In the genomic region with DNA sequence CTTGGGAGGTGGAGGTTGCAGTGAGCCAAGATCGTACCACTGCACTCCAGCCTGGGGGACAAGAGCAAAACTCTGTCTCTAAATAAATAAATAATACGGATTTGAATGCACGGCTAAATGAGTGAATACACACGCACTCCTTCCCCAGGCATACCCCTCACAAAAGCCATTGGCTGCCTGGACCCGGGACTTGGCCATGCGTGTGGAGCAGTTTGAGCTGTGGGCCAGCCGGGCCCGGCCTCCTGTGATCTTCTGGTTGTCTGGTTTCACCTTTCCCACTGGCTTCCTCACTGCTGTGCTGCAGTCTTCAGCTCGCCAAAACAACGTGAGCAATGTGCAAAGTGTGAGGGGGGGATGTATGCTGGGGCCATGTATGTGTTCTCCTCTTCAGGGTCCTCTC, we compare ENCODE assay signal across 20 cellular contexts. TPM values are rescaled to one million over a fixed set of nuclear protein-coding genes. Genes with fewer than 3 reads are reported as not detected.
DNase-seq lines count a peak whose midpoint lies in the region; ATAC-seq and TF ChIP-seq lines count a peak whose summit lies in the region.
"Had no signal": no experiment of that assay in that cellular context is flagged by ENCODE, and none has a peak within 500 bp of the region (broad histone marks: within the 10 kb centered on the region; RNA-seq: fewer than 3 reads in every experiment).

No MANE protein-coding gene starts in this region.

- no peak overlapping the region for H3K4me3 Mint-ChIP-seq in activated CD8-positive, alpha-beta memory T cell treated with anti-CD3 and anti-CD28 coated beads, Interleukin-2, amount 10 ng/mL, durations not matched to agents 7 days and 5 days
- H3K4me3 Mint-ChIP-seq in glutamatergic neuron (ENCODE audit: unreplicated experiment) = peak overlapping the region; percentile 36
- H3K4me3 Mint-ChIP-seq in activated naive CD4-positive, alpha-beta T cell treated with anti-CD3 and anti-CD28 coated beads for 36 hours = no peak overlapping the region

- no peaks in the 10 kb centered on the region for H4K20me1 ChIP-seq in OCI-LY1 (ENCODE audit: insufficient read depth, low read length)

- H3K4me1 Mint-ChIP-seq in activated CD8-positive, alpha-beta memory T cell treated with anti-CD3 and anti-CD28 coated beads, Interleukin-2, amount 10 ng/mL, durations not matched to agents 7 days and 5 days = peaks cover 27% of the 10 kb centered on the region
- H3K4me1 Mint-ChIP-seq in glutamatergic neuron (ENCODE audit: low read depth, unreplicated experiment) = peaks cover 8% of the 10 kb centered on the region
- peaks cover 21% of the 10 kb centered on the region for H3K4me1 Mint-ChIP-seq in activated naive CD4-positive, alpha-beta T cell treated with anti-CD3 and anti-CD28 coated beads for 36 hours (ENCODE audit: low read depth)

- in situ Hi-C loops in KBM-7 (cut with MboI; ENCODE audit: low pct_unique_long_range_greater_than_20kb, low sequenced_read_pairs) = no loop called here

- H3K36me3 ChIP-seq in OCI-LY1 (ENCODE audit: insufficient read depth, low read length) = no peaks in the 10 kb centered on the region
- H3K36me3 ChIP-seq: BE2C had no signal

- no peaks in the 10 kb centered on the region for H3F3A ChIP-seq in OCI-LY1 (ENCODE audit: insufficient read depth, low read length)

- H3K79me2 ChIP-seq in OCI-LY1 (ENCODE audit: insufficient read depth, low read length) = no peaks in the 10 kb centered on the region

- H2AFZ ChIP-seq in OCI-LY1 (ENCODE audit: low read length) = no peak overlapping the region

- no peaks in the 10 kb centered on the region for H3K36me3 Mint-ChIP-seq in activated CD8-positive, alpha-beta memory T cell treated with anti-CD3 and anti-CD28 coated beads, Interleukin-2, amount 10 ng/mL, durations not matched to agents 7 days and 5 days
- no peaks in the 10 kb centered on the region for H3K36me3 Mint-ChIP-seq in glutamatergic neuron (ENCODE audit: unreplicated experiment)
- no peaks in the 10 kb centered on the region for H3K36me3 Mint-ChIP-seq in activated naive CD4-positive, alpha-beta T cell treated with anti-CD3 and anti-CD28 coated beads for 36 hours (ENCODE audit: low read depth)

- H3K9me3 Mint-ChIP-seq in activated CD8-positive, alpha-beta memory T cell treated with anti-CD3 and anti-CD28 coated beads, Interleukin-2, amount 10 ng/mL, durations not matched to agents 7 days and 5 days (ENCODE audit: low read depth) = no peaks in the 10 kb centered on the region
- peaks cover 16% of the 10 kb centered on the region for H3K9me3 Mint-ChIP-seq in glutamatergic neuron (ENCODE audit: unreplicated experiment)
- no peaks in the 10 kb centered on the region for H3K9me3 Mint-ChIP-seq in activated naive CD4-positive, alpha-beta T cell treated with anti-CD3 and anti-CD28 coated beads for 36 hours

- TF ChIP-seq CTCF in OCI-LY1 (IDR thresholded peaks at IDR 0.05; ENCODE audit: low read length) (no peak), glutamatergic neuron (IDR thresholded peaks at IDR 0.05; ENCODE audit: partially characterized antibody, unreplicated experiment) (no peak)

- ATAC-seq in activated CD8-positive, alpha-beta memory T cell treated with anti-CD3 and anti-CD28 coated beads, Interleukin-2, amount 10 ng/mL, durations not matched to agents 7 days and 5 days = no peak
- ATAC-seq in sciatic nerve (no peak), GM18517 (IDR thresholded peaks at IDR 0.05; ENCODE audit: unreplicated experiment) (no peak)
- ATAC-seq: HCT116, Right ventricle myocardium inferior had no signal

- H3K27me3 Mint-ChIP-seq in activated CD8-positive, alpha-beta memory T cell treated with anti-CD3 and anti-CD28 coated beads, Interleukin-2, amount 10 ng/mL, durations not matched to agents 7 days and 5 days = peaks cover 24% of the 10 kb centered on the region
- peaks cover 24% of the 10 kb centered on the region for H3K27me3 Mint-ChIP-seq in glutamatergic neuron (ENCODE audit: unreplicated experiment)
- no peaks in the 10 kb centered on the region for H3K27me3 Mint-ChIP-seq in activated naive CD4-positive, alpha-beta T cell treated with anti-CD3 and anti-CD28 coated beads for 36 hours (ENCODE audit: low read depth)

- no peak for DNase-seq in activated CD8-positive, alpha-beta memory T cell treated with anti-CD3 and anti-CD28 coated beads, Interleukin-2, amount 10 ng/mL, durations not matched to agents 7 days and 5 days
- DNase-seq in activated CD8-positive, alpha-beta memory T cell treated with anti-CD3 and anti-CD28 coated beads, Interleukin-2, amount 50 U/mL, for 4 hours = no peak
- DNase-seq in glutamatergic neuron = no peak
- peak; percentile 52 for DNase-seq in sciatic nerve (ENCODE audit: low spot score)
- no peak for DNase-seq in activated naive CD4-positive, alpha-beta T cell treated with anti-CD3 and anti-CD28 coated beads for 36 hours
- no peak for DNase-seq in KBM-7
- DNase-seq: BE2C; GOT3; NCI-H1436 treated with DMSO at 0.1 percent for 48 hours; NCI-H2029 treated with DMSO at 0.1 percent for 48 hours; NCI-H2171; NCI-H446; NCI-H69; NK-92 treated with Interleukin-12 subunit alpha and Interleukin-12 subunit beta, amount 100 ng/mL, for 24 hours had no signal

- no peaks in the 10 kb centered on the region for H3K9me3 ChIP-seq in OCI-LY1 (ENCODE audit: low read length)
- H3K9me3 ChIP-seq: BE2C had no signal

- no peaks in the 10 kb centered on the region for H3K9me2 ChIP-seq in OCI-LY1 (ENCODE audit: low read depth, low read length)

- intact Hi-C loops in sciatic nerve (cut with DNase I) = no loop called here
- intact Hi-C loops in activated naive CD4-positive, alpha-beta T cell treated with anti-CD3 and anti-CD28 coated beads for 36 hours (cut with micrococcal nuclease) = loop anchor here (10.0 kb wide), 1 partner anchor 452 kb away; the partner anchor contains the start of gene RANGRF

- no peak overlapping the region for H3K27ac ChIP-seq in OCI-LY1 (ENCODE audit: low read depth, low read length, poor library complexity, severe bottlenecking)
- H3K27ac ChIP-seq: KMS-11 had no signal

- peaks cover 18% of the 10 kb centered on the region for H3K4me1 ChIP-seq in OCI-LY1 (ENCODE audit: insufficient read depth, low read length, severe bottlenecking)

- peak overlapping the region; percentile 79; the same call in 1 of the 2 replicates for H3K4me2 ChIP-seq in OCI-LY1 (ENCODE audit: low read length)
- H3K4me2 ChIP-seq: KMS-11 had no signal

- CTCF ChIA-PET in activated CD8-positive, alpha-beta memory T cell treated with anti-CD3 and anti-CD28 coated beads, Interleukin-2, amount 10 ng/mL, durations not matched to agents 7 days and 5 days (lab: Charles Lee) = interaction anchor here (0.6 to 6.5 kb wide), 11 partner anchors 7 to 224 kb away, joined by 3 to 85 read pairs (median 6); partner anchors contain the start of gene NAA38
- CTCF ChIA-PET in activated naive CD4-positive, alpha-beta T cell treated with anti-CD3 and anti-CD28 coated beads for 36 hours (lab: Charles Lee) = interaction anchor here (0.8 to 2.1 kb wide), 3 partner anchors 8 to 25 kb away, joined by 3 to 17 read pairs (median 4); partner anchors contain the start of gene NAA38

- peak overlapping the region; percentile 5 for H3K27ac Mint-ChIP-seq in activated CD8-positive, alpha-beta memory T cell treated with anti-CD3 and anti-CD28 coated beads, Interleukin-2, amount 10 ng/mL, durations not matched to agents 7 days and 5 days
- H3K27ac Mint-ChIP-seq in glutamatergic neuron (ENCODE audit: unreplicated experiment) = no peak overlapping the region
- no peak overlapping the region for H3K27ac Mint-ChIP-seq in activated naive CD4-positive, alpha-beta T cell treated with anti-CD3 and anti-CD28 coated beads for 36 hours

- H3K27me3 ChIP-seq in OCI-LY1 (ENCODE audit: insufficient read depth, low read length) = no peaks in the 10 kb centered on the region
- H3K27me3 ChIP-seq: BE2C had no signal

- no peak overlapping the region for H3K4me3 ChIP-seq in OCI-LY1 (ENCODE audit: low read depth, low read length, poor library complexity, severe bottlenecking)

- no peak overlapping the region; the same call in 1 of the 2 replicates for H3K9ac ChIP-seq in OCI-LY1 (ENCODE audit: low read length)
- H3K9ac ChIP-seq: KMS-11 had no signal

RNA-seq across cellular contexts. Expression of gene KDM6B, which starts 1.6 kb away (rescaled TPM):
- 10 to 100 TPM; 15.5 to 31.9 TPM for total RNA-seq in activated CD8-positive, alpha-beta memory T cell treated with anti-CD3 and anti-CD28 coated beads, Interleukin-2, amount 10 ng/mL, durations not matched to agents 7 days and 5 days
- total RNA-seq in glutamatergic neuron (ENCODE audit: unreplicated experiment) = 191 TPM
- total RNA-seq in sciatic nerve = 41.0 TPM
- 10 to 100 TPM; 22.7 to 24.1 TPM for total RNA-seq in activated naive CD4-positive, alpha-beta T cell treated with anti-CD3 and anti-CD28 coated beads for 36 hours

RNA-seq across cellular contexts. Expression of gene TMEM88, which starts 22.4 kb away (rescaled TPM):
- 1 to 10 TPM in 1 of 2 experiments, under 1 TPM in 1; 0.84 to 1.2 TPM for total RNA-seq in activated CD8-positive, alpha-beta memory T cell treated with anti-CD3 and anti-CD28 coated beads, Interleukin-2, amount 10 ng/mL, durations not matched to agents 7 days and 5 days
- total RNA-seq in glutamatergic neuron (ENCODE audit: unreplicated experiment) = 23.7 TPM
- total RNA-seq in sciatic nerve = 18.5 TPM
- 1 to 10 TPM; 1.2 to 1.5 TPM for total RNA-seq in activated naive CD4-positive, alpha-beta T cell treated with anti-CD3 and anti-CD28 coated beads for 36 hours
- total RNA-seq: A172 had no signal

RNA-seq across cellular contexts. Expression of gene NAA38, which starts 24.9 kb away (rescaled TPM):
- total RNA-seq in activated CD8-positive, alpha-beta memory T cell treated with anti-CD3 and anti-CD28 coated beads, Interleukin-2, amount 10 ng/mL, durations not matched to agents 7 days and 5 days = 10 to 100 TPM; 86.0 to 95.8 TPM
- total RNA-seq in glutamatergic neuron (ENCODE audit: unreplicated experiment) (49.7 TPM), sciatic nerve (53.5 TPM)
- 10 to 100 TPM; 75.0 to 75.3 TPM for total RNA-seq in activated naive CD4-positive, alpha-beta T cell treated with anti-CD3 and anti-CD28 coated beads for 36 hours

RNA-seq across cellular contexts. Expression of gene CYB5D1, which starts 25.4 kb away (rescaled TPM):
- total RNA-seq in activated CD8-positive, alpha-beta memory T cell treated with anti-CD3 and anti-CD28 coated beads, Interleukin-2, amount 10 ng/mL, durations not matched to agents 7 days and 5 days = 1 to 10 TPM; 6.4 to 8.2 TPM
- total RNA-seq in glutamatergic neuron (ENCODE audit: unreplicated experiment) (9.2 TPM), sciatic nerve (13.3 TPM)
- total RNA-seq in activated naive CD4-positive, alpha-beta T cell treated with anti-CD3 and anti-CD28 coated beads for 36 hours = 1 to 10 TPM; 6.1 to 6.5 TPM

RNA-seq across cellular contexts. Expression of gene CHD3, which starts 56.2 kb away (rescaled TPM):
- total RNA-seq in activated CD8-positive, alpha-beta memory T cell treated with anti-CD3 and anti-CD28 coated beads, Interleukin-2, amount 10 ng/mL, durations not matched to agents 7 days and 5 days = 100 to 1,000 TPM; 139 to 147 TPM
- total RNA-seq in glutamatergic neuron (ENCODE audit: unreplicated experiment) (129 TPM), sciatic nerve (138 TPM)
- total RNA-seq in activated naive CD4-positive, alpha-beta T cell treated with anti-CD3 and anti-CD28 coated beads for 36 hours = 100 to 1,000 TPM; 180 to 185 TPM
